ENCODE assay signal across 8 cellular contexts in the genomic region with DNA sequence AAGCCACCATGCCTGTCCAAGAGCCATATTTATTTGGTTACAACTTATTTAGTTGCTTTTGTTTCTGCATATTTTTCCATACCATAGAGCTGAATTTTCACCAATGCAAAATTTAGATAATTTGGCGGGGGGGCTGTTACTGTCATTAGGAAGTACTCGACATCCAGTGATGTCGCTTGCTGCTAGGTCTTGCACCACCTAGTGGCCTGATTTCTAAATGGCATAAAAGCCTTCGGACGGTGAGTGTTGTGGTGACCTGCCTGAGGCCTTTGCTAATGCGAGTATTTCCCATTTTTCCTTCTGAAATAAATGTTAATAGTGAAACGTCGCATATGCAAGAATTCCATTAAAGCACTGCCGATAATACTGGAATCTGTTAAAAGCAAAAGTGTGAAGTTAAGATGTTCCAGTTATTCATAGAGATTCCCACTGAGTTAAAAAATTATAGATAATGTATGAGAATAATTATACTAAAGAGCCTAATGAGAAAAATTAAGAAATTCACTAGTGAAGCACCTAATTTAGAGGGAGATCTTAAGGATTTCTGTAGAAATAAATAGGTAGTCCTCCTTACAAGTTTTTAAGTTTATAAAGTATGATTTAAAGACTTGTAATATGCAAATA.
A peak's percentile ranks its signal among the peaks of the same experiment; 100 is the strongest.
DNase-seq lines count a peak whose midpoint lies in the region; ATAC-seq and TF ChIP-seq lines count a peak whose summit lies in the region.

No MANE protein-coding gene starts in this region.

- H2BK12ac ChIP-seq in H9 (ENCODE audit: insufficient read length, low read depth, low read length), result no peak overlapping the region

- H3K27me3 ChIP-seq in H9 (ENCODE audit: insufficient read depth, low read length) (no peaks in the 10 kb centered on the region), stomach (no peaks in the 10 kb centered on the region)

- H3K9me3 Mint-ChIP-seq in H9 (no peaks in the 10 kb centered on the region), WTC11 (no peaks in the 10 kb centered on the region)

- no peak overlapping the region for H2BK5ac ChIP-seq in H9 (ENCODE audit: insufficient read length, low read length)

- H3K27ac Mint-ChIP-seq in H9 (no peak overlapping the region), WTC11 (peak overlapping the region; percentile 53; the same call in 1 of the 2 replicates)

- TF ChIP-seq EP300 in stomach (IDR thresholded peaks at IDR 0.05), result no peak

- H4K5ac ChIP-seq in H9 (ENCODE audit: insufficient read length, low read depth, low read length), result no peak overlapping the region

- no peak overlapping the region for H4K8ac ChIP-seq in H9 (replicated peaks; ENCODE audit: insufficient read length, low read depth, low read length)

- WGBS in H9 (ENCODE audit: extremely low coverage, insufficient read length, low lambda C conversion rate), result no CpG with 5 or more reads among the region's 9 CpGs
- WGBS in stomach, 5 donors, result 36 to 49% (median 43%) methylated on average over 9 of the region's 9 CpGs

- H3K27ac ChIP-seq in H9 (ENCODE audit: insufficient read length, low read depth, low read length) (no peak overlapping the region), coronary artery (no peak overlapping the region), stomach (no peak overlapping the region)

- H3K4me1 ChIP-seq in H9 (ENCODE audit: insufficient read depth, low read length) (no peaks in the 10 kb centered on the region), stomach (peaks cover 0 to 5% (median 0%) of the 10 kb centered on the region in 4 donors)

- H4K91ac ChIP-seq in H9 (ENCODE audit: insufficient read length, low read depth, low read length), result no peak overlapping the region

- H3K4me3 Mint-ChIP-seq in H9 (no peak overlapping the region), WTC11 (no peak overlapping the region)

- H3K18ac ChIP-seq in H9 (ENCODE audit: insufficient read length, low read depth, low read length), result no peak overlapping the region

- H2BK15ac ChIP-seq in H9 (ENCODE audit: low read depth, low read length), result no peak overlapping the region

- no peaks in the 10 kb centered on the region for H3K23me2 ChIP-seq in H9 (ENCODE audit: insufficient read length, low read depth, low read length, poor library complexity, severe bottlenecking)

- TF ChIP-seq POLR2A in stomach (IDR thresholded peaks at IDR 0.05), result no peak

- H2AK5ac ChIP-seq in H9 (ENCODE audit: insufficient read length, low read length), result no peak overlapping the region

- H3K9ac ChIP-seq in H9 (ENCODE audit: extremely low read depth, insufficient read length, low read length), result no peak overlapping the region

- DNase-seq in GM03348 (ENCODE audit: low spot score), result peak; percentile 58
- peak; percentile 73 for DNase-seq in H9
- peak; percentile 14 for DNase-seq in NCI-H1105 (lab: John Stamatoyannopoulos, UW)
- DNase-seq in WTC11 (ENCODE audit: low spot score), result peak; percentile 72
- no peak for DNase-seq in coronary artery (ENCODE audit: low spot score)
- peak; percentile 70 for DNase-seq in medulla oblongata (ENCODE audit: extremely low spot score)
- no peak for DNase-seq in stomach

- H3K36me3 ChIP-seq in stomach, result peaks cover 25 to 91% (median 67%) of the 10 kb centered on the region in 4 donors

- H3K4me3 ChIP-seq in coronary artery (no peak overlapping the region), stomach (no peak overlapping the region)

- TF ChIP-seq CTCF in H9 (conservative IDR thresholded peaks at IDR 0.05), result peak; percentile 90
- TF ChIP-seq CTCF in WTC11 (IDR thresholded peaks at IDR 0.05), result peak; percentile 80
- TF ChIP-seq CTCF in coronary artery (IDR thresholded peaks at IDR 0.05), result peak; percentile 60
- peak in 4 of 7 experiments; percentile 38 to 67 (median 54) for TF ChIP-seq CTCF in stomach (IDR thresholded peaks at IDR 0.05)

- H3K9me3 ChIP-seq in H9 (ENCODE audit: control insufficient read depth, low read depth, low read length), result no peaks in the 10 kb centered on the region
- no peaks in the 10 kb centered on the region for H3K9me3 ChIP-seq in stomach

- H3K56ac ChIP-seq in H9 (ENCODE audit: insufficient read length, low read depth, low read length), result no peak overlapping the region

- no peaks in the 10 kb centered on the region for H3K79me1 ChIP-seq in H9 (ENCODE audit: insufficient read depth, low read depth, low read length, poor library complexity, severe bottlenecking)

- H3K79me2 ChIP-seq in H9 (ENCODE audit: insufficient read depth, low read length), result no peaks in the 10 kb centered on the region

- H3K23ac ChIP-seq in H9 (ENCODE audit: insufficient read length, low read depth, low read length), result no peak overlapping the region

- no peak overlapping the region for H3K14ac ChIP-seq in H9 (ENCODE audit: insufficient read depth, low read length)

- H3K27me3 Mint-ChIP-seq in H9 (ENCODE audit: low read depth) (no peaks in the 10 kb centered on the region), WTC11 (ENCODE audit: low read depth) (no peaks in the 10 kb centered on the region)

- POLR2A ChIA-PET in WTC11 (lab: Charles Lee), result no interaction called here

- no peak overlapping the region for H2BK20ac ChIP-seq in H9 (ENCODE audit: low read depth, low read length, poor library complexity, severe bottlenecking)

- no peaks in the 10 kb centered on the region for H4K20me1 ChIP-seq in H9 (ENCODE audit: control insufficient read depth, insufficient read depth, insufficient read length)

- H3K4me2 ChIP-seq in H9 (ENCODE audit: insufficient read depth, insufficient read length, low read length), result no peak overlapping the region

- H2BK120ac ChIP-seq in H9 (ENCODE audit: low read depth, low read length, poor library complexity, severe bottlenecking), result no peak overlapping the region

- CTCF ChIA-PET in WTC11 (lab: Charles Lee), result interaction anchor here (0.8 to 1.5 kb wide), 2 partner anchors 12 to 57 kb away, joined by 3 to 9 read pairs; no protein-coding TSS in a partner anchor

- intact Hi-C loops in stomach (cut with DNase I; ENCODE audit: low total_unique reads), result loop anchor here (10.0 kb wide), 1 partner anchor 286 kb away; no protein-coding TSS in a partner anchor

- no peak overlapping the region for H3T11ph ChIP-seq in H9 (ENCODE audit: low read length)

- H3K4me1 Mint-ChIP-seq in H9 (0 out of 4 replicates have a peak, but pooled peaks cover 0 to 2% of the 10 kb centered on the region in 2 experiments), WTC11 (no peaks in the 10 kb centered on the region)

- H3K4ac ChIP-seq in H9 (ENCODE audit: low read depth, low read length), result no peak overlapping the region

- H3K36me3 Mint-ChIP-seq in H9 (ENCODE audit: insufficient read depth in 1 of 3, low read depth in 3 of 3) (peaks cover 22 to 56% (median 31%) of the 10 kb centered on the region in 3 experiments; a peak in 6 of 7 replicates), WTC11 (peaks cover 45% of the 10 kb centered on the region)

- H2AFZ ChIP-seq in H9 (ENCODE audit: low read length), result no peak overlapping the region

- peak; percentile 80 for ATAC-seq in WTC11
- ATAC-seq in HG03045 (IDR thresholded peaks at IDR 0.05; ENCODE audit: unreplicated experiment), result no peak

TF ChIP-seq in WTC11, 78 proteins besides CTCF, POLR2A, EP300 and RAD21:
- no peak for TF ChIP-seq IRF1 (CRISPR knock-in tag; IDR thresholded peaks at IDR 0.05)
- TF ChIP-seq GRHL2 (CRISPR knock-in tag; IDR thresholded peaks at IDR 0.05; ENCODE audit: insufficient replicate concordance, severe bottlenecking), result no peak

Comparison
In these comparisons a context has a peak if more than half of its experiments do, and no peak if none do; other contexts are left out.
1. DNase-seq: peak in GM03348 (single experiment), H9 (single experiment), NCI-H1105 (single experiment), WTC11 (single experiment) and medulla oblongata (single experiment); none in coronary artery (single experiment) and stomach (single experiment).
2. Peak in every context shown above with its lines, with median percentiles within 50 percentile points of each other: CTCF ChIP-seq.